Comparison of ENCODE assay signal across 25 cellular contexts in genomic region chr9:72755836-72756235, GRCh38.
DNase-seq lines count a peak whose midpoint lies in the region; ATAC-seq, FAIRE-seq and TF ChIP-seq lines count a peak whose summit lies in the region.
"Had no signal": no experiment of that assay in that cellular context is flagged by ENCODE, and none has a peak within 500 bp of the region (broad histone marks: within the 10 kb centered on the region; RNA-seq: fewer than 3 reads in every experiment).

No MANE protein-coding gene starts in this region.

- no peak overlapping the region for H3K4me2 ChIP-seq in H1 (ENCODE audit: insufficient read depth in 1 of 2, low read depth in 2 of 2, low read length in 2 of 2)
- H3K4me2 ChIP-seq in osteoblast (ENCODE audit: insufficient read depth, low read length) = no peak overlapping the region
- H3K4me2 ChIP-seq: BLaER1 treated with 17β-estradiol and CSF1 and Interleukin-3, amounts not matched to agents 10 nM and 100 nM had no signal

- no peak for TF ChIP-seq CTCF in H1 (IDR thresholded peaks at IDR 0.05; ENCODE audit: control extremely low read depth in 1 of 3, insufficient read depth in 1 of 3, low read depth in 1 of 3, low read length in 3 of 3)
- TF ChIP-seq CTCF in osteoblast (IDR thresholded peaks at IDR 0.05; ENCODE audit: extremely low read depth, low read depth, low read length) = no peak

- H3K23me2 ChIP-seq in H1 (ENCODE audit: low read depth, low read length) = no peaks in the 10 kb centered on the region

- H3K23ac ChIP-seq in H1 (ENCODE audit: insufficient read length) = no peak overlapping the region

- no peak overlapping the region for H2BK5ac ChIP-seq in H1 (ENCODE audit: low read depth, low read length)

- no peaks in the 10 kb centered on the region for H3K79me2 ChIP-seq in H1 (ENCODE audit: control insufficient read depth in 1 of 2, insufficient read depth in 2 of 2, low read length in 2 of 2)
- H3K79me2 ChIP-seq in osteoblast (ENCODE audit: insufficient read depth, low read length) = no peaks in the 10 kb centered on the region

- H3K27me3 ChIP-seq in H1 (replicated peaks in 1 of 4; ENCODE audit: control insufficient read depth in 3 of 4, extremely low read depth in 1 of 4, insufficient read depth in 3 of 4, low read length in 3 of 4) (no peaks in the 10 kb centered on the region), osteoblast (ENCODE audit: insufficient read depth, low read length) (peaks cover 12% of the 10 kb centered on the region)
- H3K27me3 ChIP-seq: BLaER1 treated with 17β-estradiol and CSF1 and Interleukin-3, amounts not matched to agents 10 nM and 100 nM had no signal

- H3K4me1 ChIP-seq in H1 (replicated peaks in 1 of 4; ENCODE audit: control insufficient read depth in 3 of 4, insufficient read depth in 4 of 4, low read length in 3 of 4) (no peaks in the 10 kb centered on the region; a peak in 2 of 7 replicates), osteoblast (ENCODE audit: insufficient read depth, low read length) (no peaks in the 10 kb centered on the region)
- H3K4me1 ChIP-seq: BLaER1 treated with 17β-estradiol and CSF1 and Interleukin-3, amounts not matched to agents 10 nM and 100 nM had no signal

- no peak overlapping the region for H4K5ac ChIP-seq in H1 (ENCODE audit: insufficient read length, low read depth, low read length)

- H3K9me3 ChIP-seq in H1 (ENCODE audit: insufficient read depth in 2 of 2, low read depth in 1 of 2, low read length in 1 of 2) (no peaks in the 10 kb centered on the region), osteoblast (ENCODE audit: low read depth, low read length) (no peaks in the 10 kb centered on the region)
- H3K9me3 ChIP-seq: BLaER1 treated with 17β-estradiol and CSF1 and Interleukin-3, amounts not matched to agents 10 nM and 100 nM had no signal

- no peak for TF ChIP-seq EP300 in H1 (IDR thresholded peaks at IDR 0.05; ENCODE audit: borderline replicate concordance in 1 of 2, low read depth in 2 of 2, low read length in 2 of 2)

- H3K36me3 ChIP-seq in H1 (ENCODE audit: control insufficient read depth in 2 of 4, insufficient read depth in 4 of 4, low read length in 3 of 4) (no peaks in the 10 kb centered on the region), osteoblast (ENCODE audit: insufficient read depth, low read length) (no peaks in the 10 kb centered on the region)
- H3K36me3 ChIP-seq: BLaER1 treated with 17β-estradiol and CSF1 and Interleukin-3, amounts not matched to agents 10 nM and 100 nM had no signal

- H3K4ac ChIP-seq in H1 (replicated peaks; ENCODE audit: insufficient read length, low read depth, low read length) = no peak overlapping the region

- no peak overlapping the region for H3K27ac ChIP-seq in H1 (ENCODE audit: low read depth, low read length)
- no peak overlapping the region for H3K27ac ChIP-seq in osteoblast (ENCODE audit: low read depth, low read length)
- H3K27ac ChIP-seq: BLaER1 treated with 17β-estradiol and CSF1 and Interleukin-3, amounts not matched to agents 10 nM and 100 nM; C4-2B had no signal

- no peak for ATAC-seq in HG02678 (IDR thresholded peaks at IDR 0.05; ENCODE audit: unreplicated experiment)
- ATAC-seq: CD8-positive, alpha-beta T cell; GM12878 had no signal

- no peak overlapping the region for H4K91ac ChIP-seq in H1 (replicated peaks; ENCODE audit: insufficient read length, low read length)

- no peak overlapping the region for H2BK120ac ChIP-seq in H1 (replicated peaks; ENCODE audit: low read depth, low read length)

- no peak overlapping the region for H2AK5ac ChIP-seq in H1 (ENCODE audit: low read depth, low read length)

- no peak overlapping the region for H4K8ac ChIP-seq in H1 (ENCODE audit: extremely low read depth, insufficient read depth, low read length)

- CTCF ChIA-PET in H1 (lab: Charles Lee; ENCODE audit: partially characterized antibody) = interaction anchor here (1.0 kb wide), 1 partner anchor 66 kb away, joined by 4 read pairs; no protein-coding TSS in a partner anchor

- no peak overlapping the region for H3K4me3 ChIP-seq in H1 (ENCODE audit: extremely low read depth in 1 of 4, insufficient read depth in 2 of 4, low read depth in 3 of 4, low read length in 4 of 4)
- no peak overlapping the region for H3K4me3 ChIP-seq in osteoblast (ENCODE audit: insufficient read depth, low read length)
- H3K4me3 ChIP-seq: BLaER1 treated with 17β-estradiol and CSF1 and Interleukin-3, amounts not matched to agents 10 nM and 100 nM; GM12878 had no signal

- H4K20me1 ChIP-seq in H1 (replicated peaks in 1 of 2; ENCODE audit: control insufficient read depth in 1 of 2, insufficient read depth in 2 of 2, low read length in 2 of 2) (no peaks in the 10 kb centered on the region), osteoblast (ENCODE audit: insufficient read depth, low read length) (no peaks in the 10 kb centered on the region)
- H4K20me1 ChIP-seq: BLaER1 treated with 17β-estradiol and CSF1 and Interleukin-3, amounts not matched to agents 10 nM and 100 nM had no signal

- 84% methylated on average over 2 of the region's 2 CpGs; no CpG with 5 or more reads in 1 of the 2 experiments for WGBS in H1 (ENCODE audit: extremely low coverage in 1 of 2, insufficient coverage in 1 of 2, insufficient read length in 1 of 2, insufficient replicate concordance in 2 of 2, low coverage in 1 of 2, low lambda C conversion rate in 2 of 2, missing lambda C conversion rate in 1 of 2), 2 experiments

- no peaks in the 10 kb centered on the region for H3K79me1 ChIP-seq in H1 (ENCODE audit: low read depth, low read length)

- H2AFZ ChIP-seq in H1 (ENCODE audit: low read length) (no peak overlapping the region), osteoblast (ENCODE audit: low read length) (no peak overlapping the region)

- H3K9ac ChIP-seq in H1 (replicated peaks in 1 of 4; ENCODE audit: extremely low read depth in 1 of 4, low read depth in 3 of 4, low read length in 3 of 4) = no peak overlapping the region
- H3K9ac ChIP-seq: BLaER1 treated with 17β-estradiol and CSF1 and Interleukin-3, amounts not matched to agents 10 nM and 100 nM had no signal

- no peak overlapping the region for H2BK12ac ChIP-seq in H1 (ENCODE audit: low read depth, low read length)

- H3K14ac ChIP-seq in H1 (ENCODE audit: insufficient read length) = no peak overlapping the region

- POLR2A ChIA-PET in H1 (lab: Charles Lee; ENCODE audit: partially characterized antibody) = no interaction called here

- peak; percentile 90 for DNase-seq in COLO829 (ENCODE audit: low spot score)
- DNase-seq in RPMI7951 (ENCODE audit: low read depth) = peak; percentile 33
- no peak for DNase-seq in H1 (ENCODE audit: low read depth in 1 of 2, low spot score in 2 of 2)
- DNase-seq in ecto neural progenitor cell (ENCODE audit: low spot score) = no peak
- DNase-seq in osteoblast (ENCODE audit: insufficient read length, low spot score, missing footprints) = no peak
- DNase-seq in mesenteric fat pad (ENCODE audit: low spot score) = no peak
- DNase-seq: 8988T; AML-193; CD4-positive, alpha-beta T cell; CD8-positive, alpha-beta T cell; COR-L47; DMS 273 treated with DMSO at 0.1 percent for 48 hours; DMS153; DMS53; DMS79; DND-41; EL; GDM1 had no signal

- no peak overlapping the region for H2BK20ac ChIP-seq in H1 (ENCODE audit: low read length)

- no peak for TF ChIP-seq POLR2A in H1 (IDR thresholded peaks at IDR 0.05; ENCODE audit: control extremely low read depth in 1 of 2, low read depth in 2 of 2, low read length in 2 of 2)

- no peak overlapping the region for H2BK15ac ChIP-seq in H1 (ENCODE audit: low read length)

- peak; percentile 39 for FAIRE-seq in H1 (lab: Jason Lieb, UNC)
- FAIRE-seq: A204.1, GM12878, GM12892, GM18507 had no signal

- H3K56ac ChIP-seq in H1 (replicated peaks; ENCODE audit: insufficient read length, low read depth, low read length) = no peak overlapping the region

- H3K18ac ChIP-seq in H1 (ENCODE audit: extremely low read depth, low read length) = no peak overlapping the region

- TF ChIP-seq RAD21 in H1 (IDR thresholded peaks at IDR 0.05 in 1 of 2, conservative IDR thresholded peaks at IDR 0.05 in 1 of 2; ENCODE audit: low read depth in 2 of 2, low read length in 2 of 2) = no peak

TF ChIP-seq in H1, 55 proteins besides CTCF, POLR2A, EP300 and RAD21:
- TF ChIP-seq CREB1 (IDR thresholded peaks at IDR 0.05) = no peak
- no peak for TF ChIP-seq YY1 (IDR thresholded peaks at IDR 0.05; ENCODE audit: low read depth, low read length)
- no peak for TF ChIP-seq JUN (IDR thresholded peaks at IDR 0.05; ENCODE audit: low read depth, low read length)
- no peak for TF ChIP-seq BACH1 (IDR thresholded peaks at IDR 0.05; ENCODE audit: low read length)
- no peak for TF ChIP-seq CHD1 (IDR thresholded peaks at IDR 0.05; ENCODE audit: low read depth, low read length)
- TF ChIP-seq TEAD4 (IDR thresholded peaks at IDR 0.05; ENCODE audit: low read depth, low read length) = no peak
- TF ChIP-seq E2F6 (IDR thresholded peaks at IDR 0.05) = no peak
- no peak for TF ChIP-seq HDAC6 (IDR thresholded peaks at IDR 0.05; ENCODE audit: low read depth, low read length)

Comparison
In these comparisons a context has a peak if more than half of its experiments do, and no peak if none do; other contexts are left out.
1. DNase-seq: peak in COLO829 (single experiment) and RPMI7951 (single experiment); none in H1 (0 of 2), ecto neural progenitor cell (single experiment), osteoblast (single experiment) and mesenteric fat pad (single experiment).